26 cellular contexts compared by ENCODE assay signal in genomic region chr5:175207321-175208040, GRCh38.
"Had no signal": no experiment of that assay in that cellular context is flagged by ENCODE, and none has a peak within 500 bp of the region (broad histone marks: within the 10 kb centered on the region; RNA-seq: fewer than 3 reads in every experiment).

No MANE protein-coding gene starts in this region.

- DNase-seq: activated CD4-positive, alpha-beta T cell treated with anti-CD3 and anti-CD28 coated beads, Interleukin-2, amount 10 ng/mL, durations not matched to agents 7 days and 5 days; activated CD4-positive, alpha-beta T cell treated with anti-CD3 and anti-CD28 coated beads, Interleukin-2, amount 50 U/mL, for 48 hours; activated CD8-positive, alpha-beta T cell treated with anti-CD3 and anti-CD28 coated beads, Interleukin-2, amount 10 ng/mL, durations not matched to agents 7 days and 5 days; activated gamma-delta T cell; activated naive CD4-positive, alpha-beta T cell treated with Interleukin-2 at 50 U/mL for 16 hours; activated naive CD8-positive, alpha-beta T cell treated with anti-CD3 and anti-CD28 coated beads, Interleukin-2, amount 10 ng/mL, durations not matched to agents 7 days and 5 days; activated T-cell treated with anti-CD3 and anti-CD28 coated beads, Interleukin-2, amount 50 U/mL, for 24 hours; amygdala; NCI-H1105; NCI-H1436; NCI-H1694; NCI-H1930; NCI-H2081 treated with DMSO at 0.1 percent for 48 hours; NCI-H2171 treated with DMSO at 0.1 percent for 48 hours; NCI-H2227 treated with DMSO at 0.1 percent for 48 hours; NCI-H524 treated with DMSO at 0.1 percent for 48 hours; SHP77; SJCRH30; T1000 had no signal

- H3K27ac ChIP-seq: ascending aorta, cardiac muscle cell, SJCRH30, SK-N-MC had no signal

- H3K27me3 Mint-ChIP-seq: activated CD4-positive, alpha-beta T cell treated with anti-CD3 and anti-CD28 coated beads, Interleukin-2, amount 10 ng/mL, durations not matched to agents 7 days and 5 days had no signal

- H3K9me3 Mint-ChIP-seq: activated CD4-positive, alpha-beta T cell treated with anti-CD3 and anti-CD28 coated beads, Interleukin-2, amount 10 ng/mL, durations not matched to agents 7 days and 5 days; activated naive CD4-positive, alpha-beta T cell treated with anti-CD3 and anti-CD28 coated beads, Interleukin-2, amount 50 U/mL, for 24 hours; activated naive CD8-positive, alpha-beta T cell treated with anti-CD3 and anti-CD28 coated beads, Interleukin-2, amount 10 ng/mL, durations not matched to agents 7 days and 5 days; activated T-cell treated with anti-CD3 and anti-CD28 coated beads, Interleukin-2, amount 50 U/mL, for 24 hours; activated T-helper 2 cell treated with anti-CD3 and anti-CD28 coated beads, Interferon-gamma antibody, Interleukin-2, Interleukin-4, amounts not matched to agents 10 μg/mL and 5 μg/mL and 100 μg/mL, durations not matched to agents 14 hours and 24 hours and 36 hours had no signal

- H3K36me3 Mint-ChIP-seq: activated naive CD4-positive, alpha-beta T cell treated with anti-CD3 and anti-CD28 coated beads, Interleukin-2, amount 50 U/mL, for 24 hours; activated naive CD8-positive, alpha-beta T cell treated with anti-CD3 and anti-CD28 coated beads, Interleukin-2, amount 10 ng/mL, durations not matched to agents 7 days and 5 days had no signal

- ATAC-seq: activated CD8-positive, alpha-beta T cell treated with anti-CD3 and anti-CD28 coated beads, Interleukin-2, amount 10 ng/mL, durations not matched to agents 7 days and 5 days; K562; Panc1 had no signal

- H3K36me3 ChIP-seq: ascending aorta, cardiac muscle cell, SJCRH30 had no signal

- H3K4me3 ChIP-seq: ascending aorta, cardiac muscle cell, K562, SJCRH30, SK-N-MC had no signal

- H3K4me3 Mint-ChIP-seq: activated CD4-positive, alpha-beta T cell treated with anti-CD3 and anti-CD28 coated beads, Interleukin-2, amount 10 ng/mL, durations not matched to agents 7 days and 5 days; activated CD8-positive, alpha-beta T cell treated with anti-CD3 and anti-CD28 coated beads, Interleukin-2, amount 10 ng/mL, durations not matched to agents 7 days and 5 days; activated naive CD4-positive, alpha-beta T cell treated with anti-CD3 and anti-CD28 coated beads, Interleukin-2, amount 50 U/mL, for 24 hours; activated naive CD8-positive, alpha-beta T cell treated with anti-CD3 and anti-CD28 coated beads, Interleukin-2, amount 10 ng/mL, durations not matched to agents 7 days and 5 days; activated T-cell treated with anti-CD3 and anti-CD28 coated beads, Interleukin-2, amount 50 U/mL, for 24 hours had no signal

- H3K4me1 Mint-ChIP-seq: activated CD4-positive, alpha-beta T cell treated with anti-CD3 and anti-CD28 coated beads, Interleukin-2, amount 10 ng/mL, durations not matched to agents 7 days and 5 days; activated naive CD4-positive, alpha-beta T cell treated with anti-CD3 and anti-CD28 coated beads, Interleukin-2, amount 50 U/mL, for 24 hours; activated naive CD8-positive, alpha-beta T cell treated with anti-CD3 and anti-CD28 coated beads, Interleukin-2, amount 10 ng/mL, durations not matched to agents 7 days and 5 days had no signal

- H3K27ac Mint-ChIP-seq: activated CD4-positive, alpha-beta T cell treated with anti-CD3 and anti-CD28 coated beads, Interleukin-2, amount 10 ng/mL, durations not matched to agents 7 days and 5 days; activated CD8-positive, alpha-beta T cell treated with anti-CD3 and anti-CD28 coated beads, Interleukin-2, amount 10 ng/mL, durations not matched to agents 7 days and 5 days; activated naive CD8-positive, alpha-beta T cell treated with anti-CD3 and anti-CD28 coated beads, Interleukin-2, amount 10 ng/mL, durations not matched to agents 7 days and 5 days; activated T-cell treated with anti-CD3 and anti-CD28 coated beads, Interleukin-2, amount 50 U/mL, for 24 hours; activated T-helper 2 cell treated with anti-CD3 and anti-CD28 coated beads, Interferon-gamma antibody, Interleukin-2, Interleukin-4, amounts not matched to agents 10 μg/mL and 5 μg/mL and 100 μg/mL, durations not matched to agents 14 hours and 24 hours and 36 hours had no signal

- H3K27me3 ChIP-seq: ascending aorta, cardiac muscle cell, SJCRH30 had no signal
